21 cellular contexts compared by ENCODE assay signal in the genomic region with DNA sequence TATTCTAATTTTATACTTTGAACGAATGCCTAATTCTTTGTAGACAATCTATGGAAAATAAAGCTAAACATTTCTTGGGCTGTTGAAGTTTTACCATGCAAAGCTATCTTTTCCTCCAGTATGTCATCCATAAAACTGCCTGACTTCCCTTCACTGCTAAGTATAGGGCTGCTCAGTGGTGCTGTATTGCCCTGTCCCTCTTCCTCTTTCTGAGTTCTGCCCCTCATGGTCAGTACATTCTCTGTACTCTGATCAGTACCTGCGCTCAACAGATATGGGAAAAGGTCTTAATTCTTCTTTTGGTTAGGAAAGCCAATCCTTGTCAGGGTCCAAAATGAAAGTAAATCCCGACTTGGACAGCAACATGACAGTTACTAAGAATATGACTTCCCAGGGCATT.
"Had no signal": no experiment of that assay in that cellular context is flagged by ENCODE, and none has a peak within 500 bp of the region (broad histone marks: within the 10 kb centered on the region; RNA-seq: fewer than 3 reads in every experiment).

No MANE protein-coding gene starts in this region.

- H3K27ac ChIP-seq: adrenal gland had no signal

- H3K4me1 ChIP-seq: adrenal gland had no signal

- H3K4me3 ChIP-seq: adrenal gland, MG63 had no signal

- DNase-seq: activated CD4-positive, alpha-beta T cell treated with anti-CD3 and anti-CD28 coated beads for 48 hours; activated CD4-positive, alpha-beta T cell treated with anti-CD3 and anti-CD28 coated beads, Interleukin-2, amount 50 U/mL, for 4 hours; activated CD8-positive, alpha-beta memory T cell treated with anti-CD3 and anti-CD28 coated beads, Interleukin-2, amount 50 U/mL, for 48 hours; activated CD8-positive, alpha-beta T cell treated with anti-CD3 and anti-CD28 coated beads, Interleukin-2, amount 10 ng/mL, durations not matched to agents 7 days and 5 days; activated naive CD4-positive, alpha-beta T cell treated with anti-CD3 and anti-CD28 coated beads, Interleukin-2, amount 50 U/mL, for 16 hours; activated naive CD8-positive, alpha-beta T cell treated with anti-CD3 and anti-CD28 coated beads, Interleukin-2, amount 10 ng/mL, durations not matched to agents 7 days and 5 days; activated T-cell treated with anti-CD3 and anti-CD28 coated beads, Interleukin-2, amount 50 U/mL, for 1 hour; adrenal gland; anterior cingulate cortex; cerebellar nuclear complex; MG63; NCI-H1105 treated with DMSO at 0.1 percent for 48 hours; NCI-H1436 treated with DMSO at 0.1 percent for 48 hours; NCI-H187; NCI-H2081; NCI-H510A treated with DMSO at 0.1 percent for 48 hours; NCI-H69; SIG-M5; T-helper 17 cell; T-helper 9 cell had no signal

- H3K36me3 ChIP-seq: adrenal gland, MG63 had no signal

- ATAC-seq: activated CD4-positive, CD25-positive, alpha-beta regulatory T cell treated with anti-CD3 and anti-CD28 coated beads, Interleukin-2, amount 50 U/mL, for 24 hours; activated CD8-positive, alpha-beta T cell treated with anti-CD3 and anti-CD28 coated beads, Interleukin-2, amount 10 ng/mL, durations not matched to agents 7 days and 5 days; T-helper 17 cell had no signal

- H3K27me3 ChIP-seq: adrenal gland, MG63 had no signal

- H3K9me3 ChIP-seq: adrenal gland, MG63 had no signal
